ENCODE assay signal across 8 cellular contexts in genomic region chr2:75647771-75648170, GRCh38. TPM values are rescaled to one million over a fixed set of nuclear protein-coding genes. Genes with fewer than 3 reads are reported as not detected.
DNase-seq lines count a peak whose midpoint lies in the region; ATAC-seq and TF ChIP-seq lines count a peak whose summit lies in the region.

No MANE protein-coding gene starts in this region.

- no peak for TF ChIP-seq RAD21 in HCT116 (IDR thresholded peaks at IDR 0.05; ENCODE audit: low read depth)

- ATAC-seq in HCT116, result no peak
- ATAC-seq in lower lobe of right lung, result no peak
- no peak for ATAC-seq in HG02623 (IDR thresholded peaks at IDR 0.05; ENCODE audit: unreplicated experiment)
- no peak for ATAC-seq in GM18870 (IDR thresholded peaks at IDR 0.05; ENCODE audit: unreplicated experiment)
- no peak for ATAC-seq in HG03097 (IDR thresholded peaks at IDR 0.05; ENCODE audit: low FRiP score, unreplicated experiment)

- H3K36me3 Mint-ChIP-seq in activated naive CD8-positive, alpha-beta T cell treated with anti-CD3 and anti-CD28 coated beads for 36 hours, result peaks cover 35% of the 10 kb centered on the region

- no peaks in the 10 kb centered on the region for H3K27me3 ChIP-seq in AG04450 (ENCODE audit: control insufficient read depth, insufficient read depth, low read length)
- no peaks in the 10 kb centered on the region for H3K27me3 ChIP-seq in HCT116 (ENCODE audit: insufficient read depth, low read length)
- H3K27me3 ChIP-seq in lower lobe of right lung (ENCODE audit: low read depth), result no peaks in the 10 kb centered on the region
- no peaks in the 10 kb centered on the region for H3K27me3 ChIP-seq in thyroid gland

- peak overlapping the region; percentile 94 for H3K27ac Mint-ChIP-seq in activated naive CD8-positive, alpha-beta T cell treated with anti-CD3 and anti-CD28 coated beads for 36 hours

- CTCF ChIA-PET in AG04450 (lab: Charles Lee) (interaction anchor here (1.0 to 2.7 kb wide), 4 partner anchors 10 to 29 kb away, joined by 3 to 14 read pairs (median 7); no protein-coding TSS in a partner anchor), HCT116 (lab: Charles Lee) (interaction anchor here (1.0 to 1.1 kb wide), 2 partner anchors 20 to 29 kb away, joined by 4 to 5 read pairs; no protein-coding TSS in a partner anchor)

- intact Hi-C loops in HCT116 (cut with micrococcal nuclease) (loop anchor here (2.0 kb wide), 1 partner anchor 63 kb away; the partner anchor contains the start of gene GCFC2), lower lobe of right lung (cut with DNase I) (no loop called here), thyroid gland (cut with DNase I) (no loop called here)

- no peaks in the 10 kb centered on the region; the same call in 1 of the 2 replicates for H3K9me3 ChIP-seq in AG04450 (ENCODE audit: control insufficient read depth, insufficient read depth, low read length)
- no peaks in the 10 kb centered on the region for H3K9me3 ChIP-seq in HCT116 (ENCODE audit: control insufficient read depth in 1 of 2, insufficient read depth in 1 of 2, low read depth in 1 of 2, low read length in 2 of 2)
- no peaks in the 10 kb centered on the region for H3K9me3 ChIP-seq in lower lobe of right lung
- no peaks in the 10 kb centered on the region for H3K9me3 ChIP-seq in thyroid gland

- POLR2A ChIA-PET in AG04450 (lab: Yijun Ruan, JAX), result interaction anchor here (1.8 kb wide), 1 partner anchor 63 kb away, joined by 4 read pairs; the partner anchor contains the start of gene GCFC2
- POLR2A ChIA-PET in HCT116 (lab: Charles Lee), result no interaction called here

- peaks cover 3% of the 10 kb centered on the region for H3K9me3 Mint-ChIP-seq in activated naive CD8-positive, alpha-beta T cell treated with anti-CD3 and anti-CD28 coated beads for 36 hours

- no peak overlapping the region for H2AFZ ChIP-seq in HCT116 (ENCODE audit: low read depth, low read length, poor library complexity, severe bottlenecking)

- no peak for TF ChIP-seq CTCF in AG04450 (IDR thresholded peaks at IDR 0.05; ENCODE audit: low read depth, low read length)
- 0 out of 6 replicates have a peak, but pooled peaks of 1 of the 3 experiments have one; percentile 4 for TF ChIP-seq CTCF in HCT116 (IDR thresholded peaks at IDR 0.05 in 2 of 3, conservative IDR thresholded peaks at IDR 0.05 in 1 of 3; ENCODE audit: borderline replicate concordance in 1 of 3, insufficient read depth in 1 of 3, low read depth in 2 of 3, low read length in 2 of 3)
- TF ChIP-seq CTCF in lower lobe of right lung (IDR thresholded peaks at IDR 0.05), result no peak
- no peak for TF ChIP-seq CTCF in thyroid gland (IDR thresholded peaks at IDR 0.05)

- H3K79me2 ChIP-seq in HCT116 (ENCODE audit: insufficient read depth, low read length), result peaks cover 48% of the 10 kb centered on the region

- H3K36me3 ChIP-seq in HCT116 (ENCODE audit: control insufficient read depth in 1 of 2, insufficient read depth in 2 of 2, low read length in 2 of 2), result peaks cover 20 to 26% of the 10 kb centered on the region in 2 experiments; a peak in 3 of 4 replicates
- H3K36me3 ChIP-seq in lower lobe of right lung, result peaks cover 37% of the 10 kb centered on the region
- peaks cover 18 to 21% of the 10 kb centered on the region in 2 donors for H3K36me3 ChIP-seq in thyroid gland

- H3K4me1 Mint-ChIP-seq in activated naive CD8-positive, alpha-beta T cell treated with anti-CD3 and anti-CD28 coated beads for 36 hours, result peaks cover 16% of the 10 kb centered on the region

- peak overlapping the region; percentile 91 for H3K4me3 Mint-ChIP-seq in activated naive CD8-positive, alpha-beta T cell treated with anti-CD3 and anti-CD28 coated beads for 36 hours

- H3K9me2 ChIP-seq in HCT116 (ENCODE audit: insufficient read depth), result no peaks in the 10 kb centered on the region

- RAD21 ChIA-PET in HCT116 (lab: Charles Lee; ENCODE audit: low non-redundant PET in 1 of 2, low total read pairs in 2 of 2, uncharacterized antibody in 2 of 2, unreplicated experiment in 2 of 2), result no interaction called here

- H4K20me1 ChIP-seq in HCT116 (ENCODE audit: insufficient read depth), result no peaks in the 10 kb centered on the region

- TF ChIP-seq POLR2A in HCT116 (IDR thresholded peaks at IDR 0.05; ENCODE audit: borderline replicate concordance, extremely low read depth, insufficient read depth, insufficient read length), result no peak
- TF ChIP-seq POLR2A in thyroid gland (IDR thresholded peaks at IDR 0.05), result no peak

- WGBS in thyroid gland, 2 donors, result 78 to 79% methylated on average over 3 of the region's 3 CpGs

- H3K4me1 ChIP-seq in HCT116 (ENCODE audit: control insufficient read depth in 1 of 2, insufficient read depth in 2 of 2, low read length in 2 of 2) (peaks cover 6 to 14% of the 10 kb centered on the region in 2 experiments; a peak in 3 of 4 replicates), lower lobe of right lung (peaks cover 16% of the 10 kb centered on the region), thyroid gland (peaks cover 4 to 15% of the 10 kb centered on the region in 2 donors)

- H3K4me3 ChIP-seq in AG04450 (ENCODE audit: low read depth, low read length) (peak overlapping the region; percentile 89), HCT116 (replicated peaks in 1 of 2; ENCODE audit: low read depth in 1 of 2, low read length in 2 of 2) (peak overlapping the region; percentile 73 to 79), lower lobe of right lung (peak overlapping the region; percentile 98), thyroid gland (replicated peaks in 1 of 3) (peak overlapping the region in 1 of 3 donors; percentile 90)

- H3K4me2 ChIP-seq in HCT116 (ENCODE audit: low read length), result peak overlapping the region; percentile 79

- H3K27ac ChIP-seq in AG04450 (ENCODE audit: low read depth, low read length) (no peak overlapping the region), HCT116 (ENCODE audit: low read depth, low read length) (no peak overlapping the region; the same call in 1 of the 2 replicates), lower lobe of right lung (no peak overlapping the region), thyroid gland (no peak overlapping the region)

- no TSS peak for BruUV-seq in HCT116 (replicated peaks; lab: Mats Ljungman, UMichigan)

- DNase-seq in AG04450 (ENCODE audit: low read depth, low spot score), result no peak
- no peak for DNase-seq in HCT116 (ENCODE audit: low read depth, low spot score)
- DNase-seq in activated naive CD8-positive, alpha-beta T cell treated with anti-CD3 and anti-CD28 coated beads for 36 hours, result no peak
- no peak for DNase-seq in lower lobe of right lung
- no peak for DNase-seq in thyroid gland

- H3K27me3 Mint-ChIP-seq in activated naive CD8-positive, alpha-beta T cell treated with anti-CD3 and anti-CD28 coated beads for 36 hours, result no peaks in the 10 kb centered on the region

- H3K9ac ChIP-seq in HCT116 (ENCODE audit: low read length), result peak overlapping the region; percentile 79

TF ChIP-seq in HCT116, 20 proteins besides CTCF, POLR2A, EP300 and RAD21 (continues in another document):
- no peak for TF ChIP-seq YY1 (IDR thresholded peaks at IDR 0.05; ENCODE audit: extremely low read depth, insufficient replicate concordance, low read depth, low read length)
- TF ChIP-seq ZFX (IDR thresholded peaks at IDR 0.05), result no peak
- TF ChIP-seq SIN3A (IDR thresholded peaks at IDR 0.05; ENCODE audit: low read depth), result no peak
- TF ChIP-seq ZNF274 (IDR thresholded peaks at IDR 0.05; ENCODE audit: low read depth, low read length), result no peak
- TF ChIP-seq, protein P1, sequence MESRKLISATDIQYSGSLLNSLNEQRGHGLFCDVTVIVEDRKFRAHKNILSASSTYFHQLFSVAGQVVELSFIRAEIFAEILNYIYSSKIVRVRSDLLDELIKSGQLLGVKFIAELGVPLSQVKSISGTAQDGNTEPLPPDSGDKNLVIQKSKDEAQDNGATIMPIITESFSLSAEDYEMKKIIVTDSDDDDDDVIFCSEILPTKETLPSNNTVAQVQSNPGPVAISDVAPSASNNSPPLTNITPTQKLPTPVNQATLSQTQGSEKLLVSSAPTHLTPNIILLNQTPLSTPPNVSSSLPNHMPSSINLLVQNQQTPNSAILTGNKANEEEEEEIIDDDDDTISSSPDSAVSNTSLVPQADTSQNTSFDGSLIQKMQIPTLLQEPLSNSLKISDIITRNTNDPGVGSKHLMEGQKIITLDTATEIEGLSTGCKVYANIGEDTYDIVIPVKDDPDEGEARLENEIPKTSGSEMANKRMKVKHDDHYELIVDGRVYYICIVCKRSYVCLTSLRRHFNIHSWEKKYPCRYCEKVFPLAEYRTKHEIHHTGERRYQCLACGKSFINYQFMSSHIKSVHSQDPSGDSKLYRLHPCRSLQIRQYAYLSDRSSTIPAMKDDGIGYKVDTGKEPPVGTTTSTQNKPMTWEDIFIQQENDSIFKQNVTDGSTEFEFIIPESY (IDR thresholded peaks at IDR 0.05; ENCODE audit: extremely low read depth, insufficient replicate concordance, low read length), result no peak
- no peak for TF ChIP-seq EGR1 (IDR thresholded peaks at IDR 0.05; ENCODE audit: low read depth)
- TF ChIP-seq FOSL1 (IDR thresholded peaks at IDR 0.05; ENCODE audit: low read depth), result no peak
- TF ChIP-seq ELF1 (IDR thresholded peaks at IDR 0.05; ENCODE audit: borderline replicate concordance, low read depth), result no peak
- no peak for TF ChIP-seq EZH2phosphoT487 (IDR thresholded peaks at IDR 0.05; ENCODE audit: borderline replicate concordance)
- no peak for TF ChIP-seq CBX3 (IDR thresholded peaks at IDR 0.05; ENCODE audit: low read depth)
- TF ChIP-seq, protein P2, sequence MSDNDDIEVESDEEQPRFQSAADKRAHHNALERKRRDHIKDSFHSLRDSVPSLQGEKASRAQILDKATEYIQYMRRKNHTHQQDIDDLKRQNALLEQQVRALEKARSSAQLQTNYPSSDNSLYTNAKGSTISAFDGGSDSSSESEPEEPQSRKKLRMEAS (IDR thresholded peaks at IDR 0.05), result no peak
- TF ChIP-seq POLR2AphosphoS5 (IDR thresholded peaks at IDR 0.05; ENCODE audit: low read depth, low read length), result no peak
- TF ChIP-seq EZH2 (IDR thresholded peaks at IDR 0.05), result no peak
- no peak for TF ChIP-seq CEBPB (IDR thresholded peaks at IDR 0.05; ENCODE audit: low read depth)

RNA-seq across cellular contexts. Expression of gene MRPL19, which starts 1.2 kb away (rescaled TPM):
- polyA plus RNA-seq in AG04450 (2011; rRNA removed), result 39.4 and 59.1 TPM in 2 replicates
- polyA minus RNA-seq in AG04450 (2011; rRNA and poly(A)+ RNA removed), result 14.0 and 27.8 TPM in 2 replicates
- 65.3 TPM for total RNA-seq in HCT116 (2021; ENCODE audit: unreplicated experiment)
- 19.1 and 25.7 TPM in 2 replicates for polyA plus RNA-seq in HCT116 (2012)
- total RNA-seq in activated naive CD8-positive, alpha-beta T cell treated with anti-CD3 and anti-CD28 coated beads for 36 hours, result 10 to 100 TPM; 77.6 to 81.2 TPM
- total RNA-seq in lower lobe of right lung, result 39.8 TPM
- 10 to 100 TPM; 34.8 to 83.9 (median 57.6) TPM for total RNA-seq in thyroid gland
